13 cellular contexts compared by ENCODE assay signal in genomic region chr14:71856199-71856919, GRCh38.
DNase-seq lines count a peak whose midpoint lies in the region; ATAC-seq and TF ChIP-seq lines count a peak whose summit lies in the region.
"Had no signal": no experiment of that assay in that cellular context is flagged by ENCODE, and none has a peak within 500 bp of the region (broad histone marks: within the 10 kb centered on the region; RNA-seq: fewer than 3 reads in every experiment).

No MANE protein-coding gene starts in this region.

- CTCF ChIA-PET in MCF 10A (lab: Yijun Ruan, JAX): interaction anchor here (0.6 to 2.2 kb wide), 7 partner anchors 22 to 1157 kb away, joined by 3 to 15 read pairs (median 5); no protein-coding TSS in a partner anchor
- CTCF ChIA-PET in activated CD4-positive, alpha-beta memory T cell treated with anti-CD3 and anti-CD28 coated beads, Interleukin-2, amount 10 ng/mL, durations not matched to agents 7 days and 5 days (lab: Charles Lee): interaction anchor here (0.8 to 2.1 kb wide), 5 partner anchors 13 to 714 kb away, joined by 3 to 8 read pairs (median 3); no protein-coding TSS in a partner anchor

- no peaks in the 10 kb centered on the region for H3K27me3 ChIP-seq in breast epithelium

- H3K36me3 Mint-ChIP-seq in MCF 10A (ENCODE audit: insufficient read depth, unreplicated experiment) (no peaks in the 10 kb centered on the region), IgD-negative memory B cell (peaks cover 3% of the 10 kb centered on the region)
- no peaks in the 10 kb centered on the region for H3K36me3 Mint-ChIP-seq in activated CD4-positive, alpha-beta memory T cell treated with anti-CD3 and anti-CD28 coated beads, Interleukin-2, amount 10 ng/mL, durations not matched to agents 7 days and 5 days (ENCODE audit: low read depth)
- H3K36me3 Mint-ChIP-seq: CD4-positive, alpha-beta memory T cell had no signal

- no peaks in the 10 kb centered on the region for H3K9me3 ChIP-seq in breast epithelium

- no TSS peak for BruUV-seq in MCF 10A (replicated peaks; lab: Mats Ljungman, UMichigan)

- TF ChIP-seq CTCF in MCF 10A (IDR thresholded peaks at IDR 0.05; ENCODE audit: unreplicated experiment): no peak
- TF ChIP-seq CTCF in breast epithelium (IDR thresholded peaks at IDR 0.05): no peak
- TF ChIP-seq CTCF in omental fat pad (IDR thresholded peaks at IDR 0.05): no peak

- TF ChIP-seq POLR2A in breast epithelium (IDR thresholded peaks at IDR 0.05): no peak

- H3K4me3 Mint-ChIP-seq in MCF 10A (ENCODE audit: unreplicated experiment): no peak overlapping the region
- H3K4me3 Mint-ChIP-seq in IgD-negative memory B cell: peak overlapping the region; percentile 28 to 90 (median 41)
- no peak overlapping the region for H3K4me3 Mint-ChIP-seq in activated CD4-positive, alpha-beta memory T cell treated with anti-CD3 and anti-CD28 coated beads, Interleukin-2, amount 10 ng/mL, durations not matched to agents 7 days and 5 days
- H3K4me3 Mint-ChIP-seq: CD4-positive, alpha-beta memory T cell had no signal

- H3K4me1 ChIP-seq in breast epithelium: no peaks in the 10 kb centered on the region

- peaks cover 49% of the 10 kb centered on the region for H3K27me3 Mint-ChIP-seq in MCF 10A (ENCODE audit: insufficient read depth, unreplicated experiment)
- H3K27me3 Mint-ChIP-seq in IgD-negative memory B cell: peaks cover 8% of the 10 kb centered on the region
- H3K27me3 Mint-ChIP-seq in activated CD4-positive, alpha-beta memory T cell treated with anti-CD3 and anti-CD28 coated beads, Interleukin-2, amount 10 ng/mL, durations not matched to agents 7 days and 5 days: peaks cover 53% of the 10 kb centered on the region

- intact Hi-C loops in MCF 10A (cut with micrococcal nuclease) (loop anchor here (10.0 kb wide), 1 partner anchor 1042 kb away; no protein-coding TSS in a partner anchor), breast epithelium (cut with DNase I; ENCODE audit: low total_unique reads) (no loop called here)

- H3K9me3 Mint-ChIP-seq in MCF 10A (ENCODE audit: unreplicated experiment): peaks cover 7% of the 10 kb centered on the region
- H3K9me3 Mint-ChIP-seq in IgD-negative memory B cell: peaks cover 2 to 21% (median 19%) of the 10 kb centered on the region in 3 donors
- no peaks in the 10 kb centered on the region for H3K9me3 Mint-ChIP-seq in activated CD4-positive, alpha-beta memory T cell treated with anti-CD3 and anti-CD28 coated beads, Interleukin-2, amount 10 ng/mL, durations not matched to agents 7 days and 5 days

- H3K27ac ChIP-seq in breast epithelium: no peak overlapping the region

- H3K36me3 ChIP-seq in breast epithelium: no peaks in the 10 kb centered on the region

- H3K4me3 ChIP-seq in breast epithelium: no peak overlapping the region

- DNase-seq in MCF 10A (ENCODE audit: unreplicated experiment): peak; percentile 66
- no peak for DNase-seq in breast epithelium (ENCODE audit: low spot score in 2 of 2)
- peak; percentile 22 for DNase-seq in activated CD4-positive, alpha-beta memory T cell treated with anti-CD3 and anti-CD28 coated beads, Interleukin-2, amount 10 ng/mL, durations not matched to agents 7 days and 5 days
- peak; percentile 15 for DNase-seq in stimulated activated naive CD8-positive, alpha-beta T cell treated with anti-CD3 and anti-CD28 coated beads, Interleukin-15, Interleukin-2, amounts not matched to agents 100 U/mL and 50 U/mL, for 24 hours
- no peak for DNase-seq in activated CD8-positive, alpha-beta memory T cell treated with anti-CD3 and anti-CD28 coated beads, Interleukin-2, amount 50 U/mL, for 4 hours
- DNase-seq in omental fat pad (ENCODE audit: low spot score): no peak
- DNase-seq: effector CD8-positive, alpha-beta T cell; small intestine; stimulated activated CD8-positive, alpha-beta memory T cell treated with anti-CD3 and anti-CD28 coated beads, Interleukin-4, amount 100 ng/mL, for 48 hours had no signal

- ATAC-seq in stimulated activated naive CD8-positive, alpha-beta T cell treated with anti-CD3 and anti-CD28 coated beads, Interleukin-15, Interleukin-2, amounts not matched to agents 100 U/mL and 50 U/mL, for 24 hours: peak; percentile 46
- ATAC-seq in GM18870 (IDR thresholded peaks at IDR 0.05; ENCODE audit: unreplicated experiment) (no peak), omental fat pad (ENCODE audit: low FRiP score) (no peak)
- ATAC-seq: Right ventricle myocardium inferior had no signal

- POLR2A ChIA-PET in MCF 10A (lab: Yijun Ruan, JAX): no interaction called here
- POLR2A ChIA-PET in activated CD4-positive, alpha-beta memory T cell treated with anti-CD3 and anti-CD28 coated beads, Interleukin-2, amount 10 ng/mL, durations not matched to agents 7 days and 5 days (lab: Charles Lee): no interaction called here

- H3K4me1 Mint-ChIP-seq in MCF 10A (ENCODE audit: insufficient read depth, unreplicated experiment): peaks cover 10% of the 10 kb centered on the region
- H3K4me1 Mint-ChIP-seq in IgD-negative memory B cell: peaks cover 9 to 17% (median 14%) of the 10 kb centered on the region in 3 donors
- H3K4me1 Mint-ChIP-seq in activated CD4-positive, alpha-beta memory T cell treated with anti-CD3 and anti-CD28 coated beads, Interleukin-2, amount 10 ng/mL, durations not matched to agents 7 days and 5 days: peaks cover 13% of the 10 kb centered on the region

- H3K27ac Mint-ChIP-seq in MCF 10A (ENCODE audit: low read depth, unreplicated experiment) (no peak overlapping the region), IgD-negative memory B cell (peak overlapping the region in 2 of 3 donors; percentile 55 to 75)
- no peak overlapping the region for H3K27ac Mint-ChIP-seq in activated CD4-positive, alpha-beta memory T cell treated with anti-CD3 and anti-CD28 coated beads, Interleukin-2, amount 10 ng/mL, durations not matched to agents 7 days and 5 days
- H3K27ac Mint-ChIP-seq: CD4-positive, alpha-beta memory T cell had no signal

Comparison
In these comparisons a context has a peak if more than half of its experiments do, and no peak if none do; other contexts are left out.
1. DNase-seq: peak in MCF 10A (single experiment), activated CD4-positive, alpha-beta memory T cell treated with anti-CD3 and anti-CD28 coated beads, Interleukin-2, amount 10 ng/mL, durations not matched to agents 7 days and 5 days (single experiment) and stimulated activated naive CD8-positive, alpha-beta T cell treated with anti-CD3 and anti-CD28 coated beads, Interleukin-15, Interleukin-2, amounts not matched to agents 100 U/mL and 50 U/mL, for 24 hours (single experiment); none in breast epithelium (0 of 2), activated CD8-positive, alpha-beta memory T cell treated with anti-CD3 and anti-CD28 coated beads, Interleukin-2, amount 50 U/mL, for 4 hours (single experiment) and omental fat pad (single experiment).
2. H3K27ac Mint-ChIP-seq: peak in IgD-negative memory B cell (2 of 3); none in MCF 10A (single experiment) and activated CD4-positive, alpha-beta memory T cell treated with anti-CD3 and anti-CD28 coated beads, Interleukin-2, amount 10 ng/mL, durations not matched to agents 7 days and 5 days (single experiment).
3. H3K4me3 Mint-ChIP-seq: peak in IgD-negative memory B cell (4 of 4); none in MCF 10A (single experiment) and activated CD4-positive, alpha-beta memory T cell treated with anti-CD3 and anti-CD28 coated beads, Interleukin-2, amount 10 ng/mL, durations not matched to agents 7 days and 5 days (single experiment).